15 cellular contexts compared by ENCODE assay signal in genomic region chr19:816500-816857, GRCh38. TPM values are rescaled to one million over a fixed set of nuclear protein-coding genes. Genes with fewer than 3 reads are reported as not detected.
"Had no signal": no experiment of that assay in that cellular context is flagged by ENCODE, and none has a peak within 500 bp of the region (broad histone marks: within the 10 kb centered on the region; RNA-seq: fewer than 3 reads in every experiment).

No MANE protein-coding gene starts in this region.

- H3K4me3 Mint-ChIP-seq: activated naive CD8-positive, alpha-beta T cell treated with anti-CD3 and anti-CD28 coated beads, Interleukin-2, amount 10 ng/mL, durations not matched to agents 7 days and 5 days; endodermal cell had no signal

- H3K4me1 Mint-ChIP-seq: activated naive CD8-positive, alpha-beta T cell treated with anti-CD3 and anti-CD28 coated beads, Interleukin-2, amount 10 ng/mL, durations not matched to agents 7 days and 5 days; endodermal cell had no signal

- H3K9me3 Mint-ChIP-seq: endodermal cell had no signal

- H3K27ac Mint-ChIP-seq: activated naive CD8-positive, alpha-beta T cell treated with anti-CD3 and anti-CD28 coated beads, Interleukin-2, amount 10 ng/mL, durations not matched to agents 7 days and 5 days; endodermal cell had no signal

- DNase-seq: activated CD4-positive, alpha-beta T cell treated with anti-CD3 and anti-CD28 coated beads, Interleukin-2, amount 50 U/mL, for 48 hours; activated naive CD8-positive, alpha-beta T cell treated with anti-CD3 and anti-CD28 coated beads, Interleukin-2, amount 10 ng/mL, durations not matched to agents 7 days and 5 days; activated T-cell treated with anti-CD3 and anti-CD28 coated beads, Interleukin-2, amount 50 U/mL, for 1 hour; anterior cingulate cortex; dermis blood vessel endothelial cell; erythroblast; gastrocnemius medialis; pancreas; sigmoid colon; spleen; uterus had no signal

- ATAC-seq: gastrocnemius medialis, pancreas had no signal

RNA-seq across cellular contexts. Expression of gene PLPPR3, which starts 5.3 kb away (rescaled TPM):
- total RNA-seq: activated naive CD8-positive, alpha-beta T cell treated with anti-CD3 and anti-CD28 coated beads, Interleukin-2, amount 10 ng/mL, durations not matched to agents 7 days and 5 days; gastrocnemius medialis; sigmoid colon; thoracic aorta had no signal

RNA-seq across cellular contexts. Expression of gene AZU1, which starts 11.2 kb away (rescaled TPM):
- total RNA-seq: dermis blood vessel endothelial cell, gastrocnemius medialis, lung microvascular endothelial cell, pancreas had no signal

RNA-seq across cellular contexts. Expression of gene PRTN3, which starts 24.3 kb away (rescaled TPM):
- total RNA-seq: activated naive CD8-positive, alpha-beta T cell treated with anti-CD3 and anti-CD28 coated beads, Interleukin-2, amount 10 ng/mL, durations not matched to agents 7 days and 5 days; chondrocyte; dermis blood vessel endothelial cell; endodermal cell; lung microvascular endothelial cell; sigmoid colon; thoracic aorta had no signal

RNA-seq across cellular contexts. Expression of gene ELANE, which starts 35.6 kb away (rescaled TPM):
- total RNA-seq: activated naive CD8-positive, alpha-beta T cell treated with anti-CD3 and anti-CD28 coated beads, Interleukin-2, amount 10 ng/mL, durations not matched to agents 7 days and 5 days; chondrocyte; dermis blood vessel endothelial cell; endodermal cell; lung microvascular endothelial cell had no signal
